In genomic region chr3:112086018-112086854, GRCh38 we compare ENCODE assay signal across 8 cellular contexts. TPM values are rescaled to one million over a fixed set of nuclear protein-coding genes. Genes with fewer than 3 reads are reported as not detected.
DNase-seq lines count a peak whose midpoint lies in the region; ATAC-seq and TF ChIP-seq lines count a peak whose summit lies in the region.

Gene C3orf52, plus strand, starts transcription at chr3:112086389. Its CDS starts 19 bp downstream, at chr3:112086408.

- H3K36me3 ChIP-seq in SJSA1 (peaks cover 8% of the 10 kb centered on the region), thyroid gland (no peaks in the 10 kb centered on the region)

- TF ChIP-seq CTCF in thyroid gland (IDR thresholded peaks at IDR 0.05) = peak in 1 of 6 experiments; percentile 20

- H3K4me1 ChIP-seq in SJSA1 (replicated peaks) (peaks cover 19% of the 10 kb centered on the region), thyroid gland (peaks cover 31 to 60% of the 10 kb centered on the region in 2 donors)

- H3K9me3 ChIP-seq in SJSA1 (replicated peaks) (no peaks in the 10 kb centered on the region), thyroid gland (no peaks in the 10 kb centered on the region)

- TF ChIP-seq POLR2A in thyroid gland (IDR thresholded peaks at IDR 0.05) = peak in 1 of 2 donors; percentile 98

- H3K27ac ChIP-seq in SJSA1 (peak within 1 kb of the TSS; percentile 77), thyroid gland (peak within 1 kb of the TSS; percentile 65 to 93 (median 88))

- intact Hi-C loops in thyroid gland (cut with DNase I) = no loop called here

- no peaks in the 10 kb centered on the region for H3K27me3 Mint-ChIP-seq in activated naive CD4-positive, alpha-beta T cell treated with anti-CD3 and anti-CD28 coated beads, Interleukin-2, amount 50 U/mL, for 24 hours

- H3K9me3 Mint-ChIP-seq in activated naive CD4-positive, alpha-beta T cell treated with anti-CD3 and anti-CD28 coated beads, Interleukin-2, amount 50 U/mL, for 24 hours = no peaks in the 10 kb centered on the region

- 1 to 3% methylated on average over 18 to 25 of the region's 72 CpGs for WGBS in thyroid gland, 2 donors

- H3K4me1 Mint-ChIP-seq in activated naive CD4-positive, alpha-beta T cell treated with anti-CD3 and anti-CD28 coated beads, Interleukin-2, amount 50 U/mL, for 24 hours = peaks cover 30% of the 10 kb centered on the region

- DNase-seq in D341Med (ENCODE audit: low spot score) = peak; percentile 72
- peak in 62 of 76 experiments; percentile 0 to 74 (median 46) for DNase-seq in HUDEP-2 (lab: John Stamatoyannopoulos, UW; ENCODE audit: unreplicated experiment in 76 of 76)
- peak; percentile 87 to 89 for DNase-seq in SJSA1 (ENCODE audit: low read depth in 1 of 2, low spot score in 2 of 2)
- peak; percentile 88 for DNase-seq in glomerular visceral epithelial cell (ENCODE audit: extremely low spot score)
- peak; percentile 33 for DNase-seq in occipital lobe (lab: John Stamatoyannopoulos, UW)
- peak; percentile 93 to 95 for DNase-seq in thyroid gland

- H3K27me3 ChIP-seq in SJSA1 (replicated peaks) = no peaks in the 10 kb centered on the region
- no peaks in the 10 kb centered on the region for H3K27me3 ChIP-seq in thyroid gland

- peak within 1 kb of the TSS; percentile 86 for H3K4me3 Mint-ChIP-seq in activated naive CD4-positive, alpha-beta T cell treated with anti-CD3 and anti-CD28 coated beads, Interleukin-2, amount 50 U/mL, for 24 hours

- H3K27ac Mint-ChIP-seq in activated naive CD4-positive, alpha-beta T cell treated with anti-CD3 and anti-CD28 coated beads, Interleukin-2, amount 50 U/mL, for 24 hours = peak within 1 kb of the TSS; percentile 30

- ATAC-seq in GM21515 (IDR thresholded peaks at IDR 0.05; ENCODE audit: unreplicated experiment) = peak; percentile 76

- no peaks in the 10 kb centered on the region for H3K36me3 Mint-ChIP-seq in activated naive CD4-positive, alpha-beta T cell treated with anti-CD3 and anti-CD28 coated beads, Interleukin-2, amount 50 U/mL, for 24 hours

- peak within 1 kb of the TSS; percentile 62 for H3K4me3 ChIP-seq in SJSA1
- peak within 1 kb of the TSS; percentile 6 to 45 (median 43) for H3K4me3 ChIP-seq in thyroid gland (replicated peaks in 1 of 3)

RNA-seq across cellular contexts. Expression of gene C3orf52, which starts in this region (rescaled TPM):
- total RNA-seq in SJSA1 (2014; rRNA removed; shearing (Covaris generic)) = 20.6 and 27.6 TPM in 2 replicates
- total RNA-seq in occipital lobe (0.31 TPM), thyroid gland (10 to 100 TPM; 32.0 to 62.9 (median 45.9) TPM)

Comparison
In these comparisons a context has a peak if more than half of its experiments do, and no peak if none do; other contexts are left out.
1. Peak in every context shown above with its lines: DNase-seq, ATAC-seq, H3K4me3 ChIP-seq and H3K27ac ChIP-seq.
2. RNA of gene C3orf52 (total RNA-seq): 32.0 to 62.9 TPM in thyroid gland and 20.6 to 27.6 TPM in SJSA1; 0.31 TPM in occipital lobe (single experiment); every median in the first group is over 10 times any median in the second.
3. Peak in DNase-seq in occipital lobe; RNA of the gene not detected or under 1 TPM.
4. DNase-seq: peak in every context shown above with its lines; median percentile 94 in thyroid gland; 88 in SJSA1; 88 in glomerular visceral epithelial cell; 72 in D341Med; 46 in HUDEP-2; 33 in occipital lobe.